8 cellular contexts compared by ENCODE assay signal in the genomic region with DNA sequence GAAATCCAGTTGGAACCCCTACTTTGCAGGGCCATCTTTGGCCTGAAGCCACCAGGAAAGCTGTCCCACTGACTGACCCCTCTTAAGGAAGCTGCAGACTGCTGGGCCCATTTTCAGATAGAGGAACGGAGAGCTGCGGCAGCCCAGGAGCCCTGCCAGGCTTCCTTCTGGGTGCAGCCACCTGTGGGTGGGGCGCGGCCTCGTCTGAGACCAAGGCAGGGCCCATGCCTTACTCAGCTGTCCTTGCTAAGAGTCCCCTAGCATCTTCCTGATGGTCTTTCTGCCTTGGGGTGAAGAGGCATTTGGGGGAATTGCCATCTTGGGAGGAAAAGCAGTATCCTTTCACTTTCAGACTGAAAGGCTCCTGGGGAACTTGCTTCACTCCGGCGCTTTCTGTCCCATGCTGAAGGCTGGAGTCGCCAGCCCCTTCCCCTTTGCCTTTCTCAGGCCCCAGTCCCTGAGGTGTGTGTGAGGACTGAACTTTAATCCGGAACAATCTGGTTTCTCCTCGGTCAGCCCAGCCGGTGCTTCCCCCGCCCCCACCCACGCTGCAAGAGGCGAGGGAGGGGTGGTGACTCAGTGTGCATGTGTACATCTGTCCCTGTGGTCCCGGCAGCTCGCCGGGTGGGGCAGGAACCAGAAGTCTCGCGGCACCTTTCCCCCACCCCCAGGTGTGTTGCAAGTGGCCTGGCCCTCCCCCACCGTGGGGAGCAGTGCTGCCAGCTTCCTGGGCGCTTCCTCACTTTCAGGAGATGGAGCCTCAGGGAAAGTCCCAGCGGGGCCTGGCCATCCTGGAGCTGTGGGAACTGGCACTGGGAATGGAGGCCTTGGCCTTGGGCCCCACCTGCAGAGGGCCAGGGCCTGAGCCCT. TPM values are rescaled to one million over a fixed set of nuclear protein-coding genes. Genes with fewer than 3 reads are reported as not detected.
A peak's percentile ranks its signal among the peaks of the same experiment; 100 is the strongest.
DNase-seq lines count a peak whose midpoint lies in the region; ATAC-seq and TF ChIP-seq lines count a peak whose summit lies in the region.

No MANE protein-coding gene starts in this region.

- peaks cover 0 to 3% (median 0%) of the 10 kb centered on the region in 5 donors for H3K9me3 ChIP-seq in subcutaneous abdominal adipose tissue (ENCODE audit: control insufficient read depth in 5 of 5, low read length in 5 of 5)

- no peaks in the 10 kb centered on the region for H3K27me3 Mint-ChIP-seq in Calu3 (ENCODE audit: unreplicated experiment)
- no peaks in the 10 kb centered on the region for H3K27me3 Mint-ChIP-seq in nephron (ENCODE audit: low read depth)

- H3K4me3 Mint-ChIP-seq in Calu3 (ENCODE audit: low read depth, unreplicated experiment) (peak overlapping the region; percentile 90), nephron (peak overlapping the region in 2 of 3 experiments; percentile 38 to 44)

- peaks cover 35 to 68% (median 62%) of the 10 kb centered on the region in 5 donors for H3K4me1 ChIP-seq in subcutaneous abdominal adipose tissue (ENCODE audit: control insufficient read depth in 5 of 5, insufficient read depth in 5 of 5, low read length in 5 of 5)

- peak; percentile 98 for DNase-seq in Calu3
- DNase-seq in H4 (ENCODE audit: low spot score): peak; percentile 95
- peak; percentile 48 for DNase-seq in NCI-H69 (lab: John Stamatoyannopoulos, UW)
- DNase-seq in activated CD8-positive, alpha-beta memory T cell treated with anti-CD3 and anti-CD28 coated beads for 48 hours (ENCODE audit: low read depth in 2 of 3, low spot score in 2 of 3): peak; percentile 64 to 87 (median 73)
- DNase-seq in epithelial cell of esophagus (ENCODE audit: low read depth): peak; percentile 100

- intact Hi-C loops in Calu3 (cut with micrococcal nuclease; ENCODE audit: unreplicated experiment): no loop called here

- no peak for ATAC-seq in HG02571 (IDR thresholded peaks at IDR 0.05; ENCODE audit: unreplicated experiment)

- H3K4me3 ChIP-seq in epithelial cell of esophagus (ENCODE audit: low read length) (peak overlapping the region; percentile 97), subcutaneous abdominal adipose tissue (ENCODE audit: low read depth in 1 of 5, low read length in 5 of 5) (peak overlapping the region; percentile 38 to 91 (median 71))

- peaks cover 100% of the 10 kb centered on the region for H3K36me3 Mint-ChIP-seq in Calu3 (ENCODE audit: insufficient read depth, unreplicated experiment)
- peaks cover 12% of the 10 kb centered on the region for H3K36me3 Mint-ChIP-seq in nephron (ENCODE audit: low read depth)

- H3K4me1 Mint-ChIP-seq in Calu3 (ENCODE audit: low read depth, unreplicated experiment) (peaks cover 36% of the 10 kb centered on the region), nephron (peaks cover 17% of the 10 kb centered on the region)

- BruUV-seq in Calu3 (replicated peaks; lab: Mats Ljungman, UMichigan): TSS peak; percentile 41

- H3K9ac ChIP-seq in subcutaneous abdominal adipose tissue (ENCODE audit: low read length in 5 of 5): peak overlapping the region; percentile 44 to 82 (median 69)

- CTCF ChIA-PET in Calu3 (lab: Charles Lee): interaction anchor here (0.5 to 2.5 kb wide), 4 partner anchors 8 to 1054 kb away, joined by 3 to 21 read pairs (median 3); no protein-coding TSS in a partner anchor

- H3K27ac Mint-ChIP-seq in Calu3 (ENCODE audit: unreplicated experiment) (peak overlapping the region; percentile 100), nephron (peak overlapping the region; percentile 29 to 94 (median 83))

- H3K27ac ChIP-seq in subcutaneous abdominal adipose tissue (ENCODE audit: low read depth, low read length): peak overlapping the region; percentile 98

- H3K27me3 ChIP-seq in subcutaneous abdominal adipose tissue (ENCODE audit: control insufficient read depth in 5 of 5, insufficient read depth in 4 of 5, low read length in 5 of 5): peaks cover 0 to 3% (median 0%) of the 10 kb centered on the region in 5 donors

- H3K36me3 ChIP-seq in subcutaneous abdominal adipose tissue (ENCODE audit: control insufficient read depth in 5 of 5, insufficient read depth in 5 of 5, low read length in 5 of 5): peaks cover 0 to 71% (median 61%) of the 10 kb centered on the region in 5 donors

- H3K9me3 Mint-ChIP-seq in Calu3 (ENCODE audit: low read depth, unreplicated experiment) (no peaks in the 10 kb centered on the region), nephron (no peaks in the 10 kb centered on the region)

- TF ChIP-seq CTCF in Calu3 (IDR thresholded peaks at IDR 0.05; ENCODE audit: unreplicated experiment) (no peak), epithelial cell of esophagus (IDR thresholded peaks at IDR 0.05; ENCODE audit: insufficient read depth, low read depth, low read length, missing control alignments) (no peak), nephron (IDR thresholded peaks at IDR 0.05; ENCODE audit: unreplicated experiment in 3 of 3) (no peak)

RNA-seq across cellular contexts. Expression of a gene that starts 5.1 kb away (rescaled TPM):
- total RNA-seq in Calu3 (2022): 64.4 and 94.1 TPM in 2 replicates
- total RNA-seq in H4 (2014; rRNA removed; shearing (Covaris generic)): 2.9 TPM in 2 replicates

RNA-seq across cellular contexts. Expression of a gene that starts 35.1 kb away (rescaled TPM):
- total RNA-seq in Calu3 (2022): 60.1 and 70.8 TPM in 2 replicates
- 113 and 172 TPM in 2 replicates for total RNA-seq in H4 (2014; rRNA removed; shearing (Covaris generic))

Comparison
In these comparisons a context has a peak if more than half of its experiments do, and no peak if none do; other contexts are left out.
1. DNase-seq: peak in every context shown above with its lines; median percentile 100 in epithelial cell of esophagus; 98 in Calu3; 95 in H4; 73 in activated CD8-positive, alpha-beta memory T cell treated with anti-CD3 and anti-CD28 coated beads for 48 hours; 48 in NCI-H69.
2. RNA of a gene that starts 5.1 kb away (total RNA-seq): 64.4 to 94.1 TPM in Calu3; 2.9 TPM in H4; every median in the first group is over 10 times any median in the second.